ENCODE assay signal across 15 cellular contexts in the genomic region with DNA sequence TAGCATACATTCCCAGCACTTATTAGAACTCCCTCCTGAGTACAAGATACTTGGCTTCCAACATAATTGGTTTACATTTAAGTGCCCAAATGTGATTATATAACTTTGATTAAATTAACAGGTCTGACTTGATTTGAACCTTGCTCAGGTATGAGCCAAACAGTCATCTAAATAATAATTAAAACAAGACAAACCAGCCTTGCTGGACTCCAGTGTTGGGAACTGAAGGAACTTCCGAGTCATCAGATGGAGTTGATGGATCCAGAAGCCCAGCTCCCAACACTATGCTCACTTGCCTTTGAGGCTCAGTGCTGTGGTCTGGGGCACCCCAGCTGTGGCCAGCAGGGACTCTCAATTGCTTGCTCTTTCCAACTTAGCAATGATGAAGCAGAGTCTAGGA.
DNase-seq lines count a peak whose midpoint lies in the region; ATAC-seq, FAIRE-seq and TF ChIP-seq lines count a peak whose summit lies in the region.
"Had no signal": no experiment of that assay in that cellular context is flagged by ENCODE, and none has a peak within 500 bp of the region (broad histone marks: within the 10 kb centered on the region; RNA-seq: fewer than 3 reads in every experiment).

No MANE protein-coding gene starts in this region.

- H3K4me1 Mint-ChIP-seq in GM23338: no peaks in the 10 kb centered on the region
- H3K4me1 Mint-ChIP-seq: CD4-positive, CD25-positive, alpha-beta regulatory T cell had no signal

- H3K36me3 ChIP-seq in bronchial epithelial cell (ENCODE audit: control insufficient read depth, insufficient read depth, low read length): no peaks in the 10 kb centered on the region
- H3K36me3 ChIP-seq in small intestine (ENCODE audit: control insufficient read depth in 2 of 2, insufficient read depth in 2 of 2, low read length in 2 of 2): no peaks in the 10 kb centered on the region
- H3K36me3 ChIP-seq in GM23338 (ENCODE audit: insufficient read depth): no peaks in the 10 kb centered on the region
- no peaks in the 10 kb centered on the region for H3K36me3 ChIP-seq in SK-N-SH (replicated peaks in 1 of 2; ENCODE audit: control insufficient read depth in 1 of 2, insufficient read depth in 2 of 2, low read length in 1 of 2)
- H3K36me3 ChIP-seq: BLaER1 treated with 17β-estradiol and CSF1 and Interleukin-3, amounts not matched to agents 10 nM and 100 nM had no signal

- H3K27me3 ChIP-seq in bronchial epithelial cell (ENCODE audit: control insufficient read depth, insufficient read depth, low read length) (no peaks in the 10 kb centered on the region), small intestine (ENCODE audit: control insufficient read depth in 2 of 2, insufficient read depth in 2 of 2, low read length in 2 of 2) (no peaks in the 10 kb centered on the region), GM23338 (ENCODE audit: insufficient read depth) (no peaks in the 10 kb centered on the region), SK-N-SH (ENCODE audit: insufficient read depth) (no peaks in the 10 kb centered on the region)
- H3K27me3 ChIP-seq: BLaER1 treated with 17β-estradiol and CSF1 and Interleukin-3, amounts not matched to agents 10 nM and 100 nM had no signal

- ATAC-seq in esophagus mucosa: peak; percentile 84
- ATAC-seq in GM23338: no peak
- ATAC-seq: GM12878 had no signal

- H3K9me2 ChIP-seq in GM23338 (ENCODE audit: insufficient read depth) (peaks cover 21% of the 10 kb centered on the region), SK-N-SH (no peaks in the 10 kb centered on the region)

- peaks cover 0 to 6% of the 10 kb centered on the region in 2 donors for H3K4me1 ChIP-seq in small intestine (ENCODE audit: control insufficient read depth in 2 of 2, insufficient read depth in 1 of 2, low read depth in 1 of 2, low read length in 1 of 2)
- H3K4me1 ChIP-seq in GM23338 (ENCODE audit: insufficient read depth): no peaks in the 10 kb centered on the region
- H3K4me1 ChIP-seq in SK-N-SH (ENCODE audit: control insufficient read depth in 1 of 2, insufficient read depth in 2 of 2, low read depth in 1 of 2, low read length in 1 of 2): no peaks in the 10 kb centered on the region; a peak in 1 of 4 replicates

- no peak overlapping the region for H3K27ac Mint-ChIP-seq in GM23338
- H3K27ac Mint-ChIP-seq: CD4-positive, CD25-positive, alpha-beta regulatory T cell; H9 had no signal

- peak; percentile 57 for DNase-seq in NCI-H82 treated with DMSO at 0.1 percent for 48 hours (lab: John Stamatoyannopoulos, UW; ENCODE audit: unreplicated experiment)
- peak; percentile 50 for DNase-seq in bronchial epithelial cell (ENCODE audit: low read depth)
- peak; percentile 56 for DNase-seq in small intestine
- no peak for DNase-seq in GM13977 (ENCODE audit: low spot score)
- DNase-seq in H54 (ENCODE audit: insufficient read length, low spot score): no peak
- no peak for DNase-seq in GM23338 (ENCODE audit: low spot score)
- DNase-seq in SK-N-SH: no peak
- DNase-seq: ACHN; CD4-positive, CD25-positive, alpha-beta regulatory T cell; DMS53; GM23248; H9 had no signal

- no peaks in the 10 kb centered on the region for H3K9me3 ChIP-seq in small intestine (ENCODE audit: control insufficient read depth, low read depth)
- peaks cover 12% of the 10 kb centered on the region; the same call in 1 of the 2 replicates for H3K9me3 ChIP-seq in SK-N-SH

- H3K4me3 Mint-ChIP-seq in GM23338: no peak overlapping the region
- H3K4me3 Mint-ChIP-seq: CD4-positive, CD25-positive, alpha-beta regulatory T cell; H9 had no signal

- peaks cover 12% of the 10 kb centered on the region; the same call in 2 of the 3 replicates for H3K9me3 Mint-ChIP-seq in GM23338

- TF ChIP-seq POLR2A in H54 (IDR thresholded peaks at IDR 0.05; ENCODE audit: low read depth, low read length): no peak

- H3K79me2 ChIP-seq in GM23338 (replicated peaks; ENCODE audit: insufficient read depth): no peaks in the 10 kb centered on the region
- H3K79me2 ChIP-seq in SK-N-SH (ENCODE audit: insufficient read depth): no peaks in the 10 kb centered on the region

- in situ Hi-C loops in GM13977 (cut with MboI; ENCODE audit: low pct_unique_long_range_greater_than_20kb, low sequenced_read_pairs, unreplicated experiment): no loop called here

- H2AFZ ChIP-seq in GM23338: no peak overlapping the region
- no peak overlapping the region for H2AFZ ChIP-seq in SK-N-SH (ENCODE audit: low read depth)
- H2AFZ ChIP-seq: GM23248 had no signal

- FAIRE-seq in bronchial epithelial cell (lab: Jason Lieb, UNC) (no peak), small intestine (lab: Jason Lieb, UNC) (no peak), H54 (lab: Jason Lieb, UNC) (no peak)
- FAIRE-seq: GM12878 had no signal

- no peaks in the 10 kb centered on the region for H4K20me1 ChIP-seq in GM23338 (replicated peaks; ENCODE audit: insufficient read depth)
- no peaks in the 10 kb centered on the region for H4K20me1 ChIP-seq in SK-N-SH (ENCODE audit: insufficient read depth)
- H4K20me1 ChIP-seq: BLaER1 treated with 17β-estradiol and CSF1 and Interleukin-3, amounts not matched to agents 10 nM and 100 nM had no signal

- H3K27ac ChIP-seq in small intestine (ENCODE audit: low read depth in 1 of 2, low read length in 1 of 2) (peak overlapping the region in 1 of 2 donors; percentile 15), GM23338 (ENCODE audit: low read depth) (no peak overlapping the region), SK-N-SH (ENCODE audit: low read depth in 2 of 2, low read length in 1 of 2) (no peak overlapping the region)
- H3K27ac ChIP-seq: BLaER1 treated with 17β-estradiol and CSF1 and Interleukin-3, amounts not matched to agents 10 nM and 100 nM; GM23248 had no signal

- WGBS in small intestine, 3 donors: 50 to 84% (median 75%) methylated on average over 1 of the region's 1 CpG
- WGBS in SK-N-SH (ENCODE audit: low lambda C conversion rate): 35% methylated on average over 1 of the region's 1 CpG

- CTCF ChIA-PET in SK-N-SH (lab: Yijun Ruan, JAX): no interaction called here

- POLR2A ChIA-PET in SK-N-SH (lab: Yijun Ruan, JAX): no interaction called here

- H3K27me3 Mint-ChIP-seq in GM23338 (ENCODE audit: insufficient read depth, low read depth, poor library complexity): peaks cover 7% of the 10 kb centered on the region

- no peak overlapping the region for H3K4me3 ChIP-seq in bronchial epithelial cell (ENCODE audit: low read depth, low read length)
- no peak overlapping the region for H3K4me3 ChIP-seq in small intestine (ENCODE audit: low read depth in 1 of 2, low read length in 2 of 2)
- H3K4me3 ChIP-seq in GM23338: no peak overlapping the region
- no peak overlapping the region for H3K4me3 ChIP-seq in SK-N-SH (ENCODE audit: low read depth in 2 of 2, low read length in 1 of 2)
- H3K4me3 ChIP-seq: BLaER1 treated with 17β-estradiol and CSF1 and Interleukin-3, amounts not matched to agents 10 nM and 100 nM; GM12878; GM23248 had no signal

- TF ChIP-seq CTCF in bronchial epithelial cell (IDR thresholded peaks at IDR 0.05; ENCODE audit: insufficient read depth, low read length, severe bottlenecking): no peak
- no peak for TF ChIP-seq CTCF in GM13977 (IDR thresholded peaks at IDR 0.05; ENCODE audit: extremely low read depth, insufficient read depth, missing control alignments)
- TF ChIP-seq CTCF in GM23338 (conservative IDR thresholded peaks at IDR 0.05; ENCODE audit: low read depth in 2 of 2): no peak
- no peak for TF ChIP-seq CTCF in SK-N-SH (IDR thresholded peaks at IDR 0.05)

- H3K9ac ChIP-seq in SK-N-SH: no peak overlapping the region
- H3K9ac ChIP-seq: BLaER1 treated with 17β-estradiol and CSF1 and Interleukin-3, amounts not matched to agents 10 nM and 100 nM; GM23248 had no signal

- H3F3A ChIP-seq in GM23338 (replicated peaks; ENCODE audit: low read depth) (no peaks in the 10 kb centered on the region), SK-N-SH (replicated peaks; ENCODE audit: insufficient read depth) (no peaks in the 10 kb centered on the region)

- no peak overlapping the region for H3K4me2 ChIP-seq in GM23338
- H3K4me2 ChIP-seq in SK-N-SH: no peak overlapping the region
- H3K4me2 ChIP-seq: BLaER1 treated with 17β-estradiol and CSF1 and Interleukin-3, amounts not matched to agents 10 nM and 100 nM had no signal

- no peak for TF ChIP-seq RAD21 in SK-N-SH (IDR thresholded peaks at IDR 0.05; ENCODE audit: low read length)

- H3K36me3 Mint-ChIP-seq in GM23338 (ENCODE audit: low read depth): 0 out of 3 replicates have a peak, but pooled peaks cover 3% of the 10 kb centered on the region
- H3K36me3 Mint-ChIP-seq: CD4-positive, CD25-positive, alpha-beta regulatory T cell had no signal

- no peak for TF ChIP-seq EP300 in SK-N-SH (IDR thresholded peaks at IDR 0.05; ENCODE audit: borderline replicate concordance in 1 of 2, low read depth in 1 of 2, low read length in 1 of 2)

TF ChIP-seq in GM23338, 12 proteins besides CTCF, POLR2A, EP300 and RAD21 (continues in another document):
- TF ChIP-seq, protein P1, sequence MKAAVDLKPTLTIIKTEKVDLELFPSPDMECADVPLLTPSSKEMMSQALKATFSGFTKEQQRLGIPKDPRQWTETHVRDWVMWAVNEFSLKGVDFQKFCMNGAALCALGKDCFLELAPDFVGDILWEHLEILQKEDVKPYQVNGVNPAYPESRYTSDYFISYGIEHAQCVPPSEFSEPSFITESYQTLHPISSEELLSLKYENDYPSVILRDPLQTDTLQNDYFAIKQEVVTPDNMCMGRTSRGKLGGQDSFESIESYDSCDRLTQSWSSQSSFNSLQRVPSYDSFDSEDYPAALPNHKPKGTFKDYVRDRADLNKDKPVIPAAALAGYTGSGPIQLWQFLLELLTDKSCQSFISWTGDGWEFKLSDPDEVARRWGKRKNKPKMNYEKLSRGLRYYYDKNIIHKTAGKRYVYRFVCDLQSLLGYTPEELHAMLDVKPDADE (IDR thresholded peaks at IDR 0.05): no peak
- TF ChIP-seq NANOG (IDR thresholded peaks at IDR 0.05; ENCODE audit: borderline replicate concordance): no peak

TF ChIP-seq in SK-N-SH, 30 proteins besides CTCF, POLR2A, EP300 and RAD21 (continues in another document):
- TF ChIP-seq YY1 (IDR thresholded peaks at IDR 0.05; ENCODE audit: low read depth) (no peak), MEF2A (IDR thresholded peaks at IDR 0.05; ENCODE audit: borderline replicate concordance, low read depth) (no peak), TAF1 (IDR thresholded peaks at IDR 0.05; ENCODE audit: borderline replicate concordance, low read depth, low read length) (no peak), RFX5 (IDR thresholded peaks at IDR 0.05; ENCODE audit: low read length) (no peak), FOXM1 (IDR thresholded peaks at IDR 0.05; ENCODE audit: low read depth) (no peak)
- TF ChIP-seq, protein P2, sequence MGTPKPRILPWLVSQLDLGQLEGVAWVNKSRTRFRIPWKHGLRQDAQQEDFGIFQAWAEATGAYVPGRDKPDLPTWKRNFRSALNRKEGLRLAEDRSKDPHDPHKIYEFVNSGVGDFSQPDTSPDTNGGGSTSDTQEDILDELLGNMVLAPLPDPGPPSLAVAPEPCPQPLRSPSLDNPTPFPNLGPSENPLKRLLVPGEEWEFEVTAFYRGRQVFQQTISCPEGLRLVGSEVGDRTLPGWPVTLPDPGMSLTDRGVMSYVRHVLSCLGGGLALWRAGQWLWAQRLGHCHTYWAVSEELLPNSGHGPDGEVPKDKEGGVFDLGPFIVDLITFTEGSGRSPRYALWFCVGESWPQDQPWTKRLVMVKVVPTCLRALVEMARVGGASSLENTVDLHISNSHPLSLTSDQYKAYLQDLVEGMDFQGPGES (IDR thresholded peaks at IDR 0.05; ENCODE audit: low read depth, low read length): no peak

Comparison
In these comparisons a context has a peak if more than half of its experiments do, and no peak if none do; other contexts are left out.
1. DNase-seq: peak in NCI-H82 treated with DMSO at 0.1 percent for 48 hours (single experiment), bronchial epithelial cell (single experiment) and small intestine (single experiment); none in GM13977 (single experiment), H54 (single experiment), GM23338 (single experiment) and SK-N-SH (single experiment).